29 cellular contexts compared by ENCODE assay signal in genomic region chr7:630111-630511, GRCh38.
"Had no signal": no experiment of that assay in that cellular context is flagged by ENCODE, and none has a peak within 500 bp of the region (broad histone marks: within the 10 kb centered on the region; RNA-seq: fewer than 3 reads in every experiment).

No MANE protein-coding gene starts in this region.

- H3K4me2 ChIP-seq: smooth muscle cell had no signal

- H3K4me3 ChIP-seq: gastrocnemius medialis, left lung, pancreas, right atrium auricular region, smooth muscle cell, testis, tibial nerve, upper lobe of left lung, uterus had no signal

- H3K9me3 ChIP-seq: gastrocnemius medialis, pancreas, testis had no signal

- H3K4me1 Mint-ChIP-seq: endodermal cell; nephron progenitor cell; stimulated activated memory B cell treated with anti-CD40 and anti-IgM and Interleukin-4, amounts not matched to agents 10 μg/mL and 1 μg/mL and 100 μg/mL, for 72 hours had no signal

- H3K27me3 Mint-ChIP-seq: dendritic cell treated with granulocyte-macrophage colony-stimulating factor and Interleukin-4, amounts not matched to agents 40 ng/mL and 50 ng/mL, for 4 days; naive thymus-derived CD8-positive, alpha-beta T cell; progenitor cell of endocrine pancreas; stimulated activated memory B cell treated with anti-CD40 and anti-IgM and Interleukin-4, amounts not matched to agents 10 μg/mL and 1 μg/mL and 100 μg/mL, for 72 hours had no signal

- H3K27ac ChIP-seq: epithelial cell of prostate, gastrocnemius medialis, left lung, pancreas, right atrium auricular region, testis, tibial nerve, upper lobe of left lung, uterus had no signal

- H3K36me3 ChIP-seq: gastrocnemius medialis, left lung, pancreas, right atrium auricular region, tibial nerve, upper lobe of left lung, uterus had no signal

- DNase-seq: effector CD8-positive, alpha-beta T cell; endodermal cell; foreskin fibroblast; gastrocnemius medialis; left cardiac atrium; mammary epithelial cell; mesendoderm; midbrain; nephron progenitor cell; occipital lobe; stimulated activated CD4-positive, alpha-beta T cell treated with anti-CD3 and anti-CD28 coated beads, Interleukin-4, amount 100 ng/mL, for 4 hours; stimulated activated naive CD8-positive, alpha-beta T cell treated with anti-CD3 and anti-CD28 coated beads, Interleukin-15, Interleukin-2, amounts not matched to agents 100 U/mL and 50 U/mL, for 24 hours; substantia nigra; testis; upper lobe of left lung; uterus had no signal

- FAIRE-seq: colon, pancreas had no signal

- H3K4me1 ChIP-seq: gastrocnemius medialis, left lung, pancreas, right atrium auricular region, tibial nerve, upper lobe of left lung, uterus had no signal

- H3K27me3 ChIP-seq: gastrocnemius medialis, left lung, pancreas, right atrium auricular region, testis, tibial nerve, upper lobe of left lung, uterus had no signal

- H3K27ac Mint-ChIP-seq: dendritic cell treated with granulocyte-macrophage colony-stimulating factor and Interleukin-4, amounts not matched to agents 40 ng/mL and 50 ng/mL, for 4 days; endodermal cell; nephron progenitor cell; progenitor cell of endocrine pancreas; stimulated activated memory B cell treated with anti-CD40 and anti-IgM and Interleukin-4, amounts not matched to agents 10 μg/mL and 1 μg/mL and 100 μg/mL, for 72 hours had no signal

- H3K4me3 Mint-ChIP-seq: dendritic cell treated with granulocyte-macrophage colony-stimulating factor and Interleukin-4, amounts not matched to agents 40 ng/mL and 50 ng/mL, for 4 days; endodermal cell; naive thymus-derived CD8-positive, alpha-beta T cell; nephron progenitor cell; stimulated activated memory B cell treated with anti-CD40 and anti-IgM and Interleukin-4, amounts not matched to agents 10 μg/mL and 1 μg/mL and 100 μg/mL, for 72 hours had no signal

- ATAC-seq: esophagus mucosa; gastrocnemius medialis; left cardiac atrium; left lung; naive thymus-derived CD8-positive, alpha-beta T cell; pancreas; sciatic nerve; stimulated activated naive CD8-positive, alpha-beta T cell treated with anti-CD3 and anti-CD28 coated beads, Interleukin-15, Interleukin-2, amounts not matched to agents 100 U/mL and 50 U/mL, for 24 hours had no signal
